8 cellular contexts compared by ENCODE assay signal in the genomic region with DNA sequence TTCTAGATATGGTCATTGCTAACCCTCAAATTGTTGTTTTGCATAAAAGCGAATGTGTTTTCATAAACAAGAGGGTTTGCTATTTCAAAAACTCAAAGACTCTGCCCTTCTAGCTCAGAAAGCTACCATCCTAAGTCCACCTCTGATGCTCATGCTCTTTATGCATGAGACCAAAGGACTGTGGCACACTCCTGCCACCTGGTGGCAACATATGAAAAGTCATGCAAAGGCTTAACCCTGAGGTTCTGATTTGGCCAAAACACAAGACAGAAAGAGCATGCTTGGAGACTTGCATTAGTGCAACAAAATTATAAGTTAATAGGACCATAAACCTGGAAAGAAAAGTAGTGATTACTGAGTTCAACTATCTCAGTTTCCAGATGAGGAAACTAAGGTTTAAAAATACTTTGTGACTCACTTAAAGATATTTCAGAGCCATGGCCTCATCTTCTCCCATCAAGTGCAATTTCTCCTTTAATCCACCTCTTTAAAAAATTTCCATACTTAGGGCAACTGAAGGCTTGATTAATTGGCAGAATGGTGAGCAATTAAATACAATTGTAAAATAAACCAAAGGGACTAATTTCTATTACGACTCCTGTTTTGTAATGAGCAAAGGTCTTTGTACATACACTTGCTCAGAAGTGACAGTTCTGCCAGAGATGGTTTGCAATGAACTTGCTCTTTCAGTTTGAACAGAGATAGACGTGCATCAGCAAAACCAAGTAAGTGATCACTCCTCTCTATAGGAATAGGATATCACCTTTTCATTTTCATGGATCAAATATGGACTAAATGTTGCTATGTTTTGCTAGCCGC.
A peak's percentile ranks its signal among the peaks of the same experiment; 100 is the strongest.
DNase-seq lines count a peak whose midpoint lies in the region; TF ChIP-seq lines count a peak whose summit lies in the region.

No MANE protein-coding gene starts in this region.

- no peaks in the 10 kb centered on the region for H3K27me3 ChIP-seq in ovary

- TF ChIP-seq EP300 in ovary (IDR thresholded peaks at IDR 0.05), result no peak

- no peak overlapping the region for H3K27ac ChIP-seq in ovary

- no peak overlapping the region for H3K4me3 ChIP-seq in ovary

- DNase-seq in GM04504 (ENCODE audit: low read depth) (peak; percentile 50), H4 (ENCODE audit: low spot score) (peak; percentile 74), Kasumi-1 (lab: John Stamatoyannopoulos, UW) (peak; percentile 71 to 80), RKO (ENCODE audit: low spot score) (peak; percentile 80), foreskin melanocyte (peak; percentile 74), ovary (peak; percentile 62 to 81 (median 78)), ureter (ENCODE audit: low spot score) (peak; percentile 79)
- peak; percentile 1 for DNase-seq in activated effector memory CD4-positive, alpha-beta T cell treated with Interleukin-2 at 50 U/mL for 16 hours

- peak; percentile 67 to 75 (median 72) for TF ChIP-seq CTCF in ovary (IDR thresholded peaks at IDR 0.05)

- intact Hi-C loops in ovary (cut with DNase I), result no loop called here

- H3K36me3 ChIP-seq in ovary, result no peaks in the 10 kb centered on the region

- no peaks in the 10 kb centered on the region for H3K9me3 ChIP-seq in ovary

- H3K4me1 ChIP-seq in ovary (ENCODE audit: insufficient read depth), result no peaks in the 10 kb centered on the region

- TF ChIP-seq POLR2A in ovary (IDR thresholded peaks at IDR 0.05), result no peak

- 59 to 69% (median 65%) methylated on average over 4 of the region's 4 CpGs for WGBS in ovary, 3 donors

Comparison
In these comparisons a context has a peak if more than half of its experiments do, and no peak if none do; other contexts are left out.
1. DNase-seq: peak in every context shown above with its lines; median percentile 80 in RKO; 79 in ureter; 78 in ovary; 76 in Kasumi-1; 74 in H4; 74 in foreskin melanocyte; 50 in GM04504; 1 in activated effector memory CD4-positive, alpha-beta T cell treated with Interleukin-2 at 50 U/mL for 16 hours.